Comparison of ENCODE assay signal across 9 cellular contexts in the genomic region with DNA sequence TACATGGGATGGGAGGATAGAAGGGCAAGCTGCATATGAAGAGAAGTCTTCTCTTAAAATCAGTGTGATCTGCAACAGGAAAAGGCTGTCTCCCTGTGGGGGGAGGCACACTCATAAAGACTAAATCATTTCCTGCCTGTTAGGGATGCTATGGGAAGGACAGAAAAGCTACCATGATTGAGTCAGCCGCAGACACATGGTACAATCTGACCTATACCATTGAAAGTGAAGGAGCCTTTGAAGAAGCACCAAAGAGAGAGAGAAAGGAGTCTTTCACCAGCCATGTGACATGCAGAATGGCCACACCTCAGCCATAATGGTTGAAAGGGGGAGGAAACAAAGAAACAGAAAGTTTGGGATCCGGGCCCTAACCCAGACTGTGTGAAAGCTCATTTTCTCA. TPM values are rescaled to one million over a fixed set of nuclear protein-coding genes. Genes with fewer than 3 reads are reported as not detected.
DNase-seq lines count a peak whose midpoint lies in the region; ATAC-seq and TF ChIP-seq lines count a peak whose summit lies in the region.
"Had no signal": no experiment of that assay in that cellular context is flagged by ENCODE, and none has a peak within 500 bp of the region (broad histone marks: within the 10 kb centered on the region; RNA-seq: fewer than 3 reads in every experiment).

No MANE protein-coding gene starts in this region.

- H3F3A ChIP-seq in SU-DHL-6 (ENCODE audit: insufficient read depth) = peaks cover 16% of the 10 kb centered on the region

- peak overlapping the region; percentile 61 for H3K4me2 ChIP-seq in SU-DHL-6 (ENCODE audit: low read depth, low read length, poor library complexity, severe bottlenecking)

- peaks cover 47% of the 10 kb centered on the region for H3K36me3 ChIP-seq in SU-DHL-6 (ENCODE audit: low read length)

- ATAC-seq in GM21360 (IDR thresholded peaks at IDR 0.05; ENCODE audit: unreplicated experiment) (peak; percentile 35), HG02763 (IDR thresholded peaks at IDR 0.05; ENCODE audit: unreplicated experiment) (no peak), WTC11 (no peak)

- no peaks in the 10 kb centered on the region for H3K9me3 Mint-ChIP-seq in WTC11

- H3K4me3 ChIP-seq in AG04450 (ENCODE audit: low read depth, low read length) (no peak overlapping the region), SU-DHL-6 (ENCODE audit: insufficient read depth, low read length, poor library complexity, severe bottlenecking) (no peak overlapping the region), epithelial cell of esophagus (ENCODE audit: low read length) (no peak overlapping the region), dorsolateral prefrontal cortex (no peak overlapping the region)
- H3K4me3 ChIP-seq: lung had no signal

- H3K79me2 ChIP-seq in SU-DHL-6 (ENCODE audit: insufficient read depth, low read length) = peaks cover 33% of the 10 kb centered on the region

- CTCF ChIA-PET in AG04450 (lab: Charles Lee) = no interaction called here
- CTCF ChIA-PET in WTC11 (lab: Charles Lee) = interaction anchor here (0.9 kb wide), 1 partner anchor 16 kb away, joined by 3 read pairs; no protein-coding TSS in a partner anchor

- H3K27me3 ChIP-seq in AG04450 (ENCODE audit: control insufficient read depth, insufficient read depth, low read length) = no peaks in the 10 kb centered on the region
- no peaks in the 10 kb centered on the region; the same call in 1 of the 2 replicates for H3K27me3 ChIP-seq in SU-DHL-6 (ENCODE audit: low read length)
- H3K27me3 ChIP-seq in dorsolateral prefrontal cortex = no peaks in the 10 kb centered on the region

- no peak overlapping the region for H3K9ac ChIP-seq in SU-DHL-6 (ENCODE audit: low read length)

- peaks cover 5% of the 10 kb centered on the region; the same call in 1 of the 2 replicates for H3K36me3 Mint-ChIP-seq in WTC11

- intact Hi-C loops in dorsolateral prefrontal cortex (cut with DNase I) = no loop called here

- peaks cover 4% of the 10 kb centered on the region; the same call in 1 of the 2 replicates for H3K4me1 Mint-ChIP-seq in WTC11

- DNase-seq in AG04450 (ENCODE audit: low read depth, low spot score) (peak; percentile 8), epithelial cell of esophagus (ENCODE audit: low read depth) (peak; percentile 54), mucosa of gallbladder (ENCODE audit: low spot score) (no peak), dorsolateral prefrontal cortex (no peak), WTC11 (ENCODE audit: low spot score) (no peak)

- H3K27ac Mint-ChIP-seq in WTC11 = no peak overlapping the region

- H4K20me1 ChIP-seq in SU-DHL-6 (ENCODE audit: low read depth, low read length) = peaks cover 69% of the 10 kb centered on the region

- POLR2A ChIA-PET in AG04450 (lab: Yijun Ruan, JAX) = no interaction called here
- POLR2A ChIA-PET in WTC11 (lab: Charles Lee) = no interaction called here

- no peak for TF ChIP-seq CTCF in AG04450 (IDR thresholded peaks at IDR 0.05; ENCODE audit: low read depth, low read length)
- no peak for TF ChIP-seq CTCF in SU-DHL-6 (IDR thresholded peaks at IDR 0.05; ENCODE audit: insufficient read depth, low read length, poor library complexity, severe bottlenecking)
- no peak for TF ChIP-seq CTCF in epithelial cell of esophagus (IDR thresholded peaks at IDR 0.05; ENCODE audit: insufficient read depth, low read depth, low read length, missing control alignments)
- no peak for TF ChIP-seq CTCF in dorsolateral prefrontal cortex (IDR thresholded peaks at IDR 0.05 in 54 of 56, conservative IDR thresholded peaks at IDR 0.05 in 2 of 56; ENCODE audit: low read depth in 1 of 56, partially characterized antibody in 56 of 56)
- TF ChIP-seq CTCF in WTC11 (IDR thresholded peaks at IDR 0.05) = no peak

- H3K27ac ChIP-seq in AG04450 (ENCODE audit: low read depth, low read length) (no peak overlapping the region), SU-DHL-6 (ENCODE audit: low read depth, low read length) (no peak overlapping the region), dorsolateral prefrontal cortex (peak overlapping the region in 1 of 59 donors; percentile 29)

- H3K4me3 Mint-ChIP-seq in WTC11 = no peak overlapping the region

- H3K9me3 ChIP-seq in AG04450 (ENCODE audit: control insufficient read depth, insufficient read depth, low read length) (no peaks in the 10 kb centered on the region), SU-DHL-6 (ENCODE audit: insufficient read depth, low read length) (no peaks in the 10 kb centered on the region)

- no peaks in the 10 kb centered on the region for H3K9me2 ChIP-seq in SU-DHL-6 (replicated peaks; ENCODE audit: insufficient read depth, low read length)

- no peaks in the 10 kb centered on the region for H3K27me3 Mint-ChIP-seq in WTC11 (ENCODE audit: low read depth)

- no peak overlapping the region for H2AFZ ChIP-seq in SU-DHL-6 (ENCODE audit: low read depth, low read length, severe bottlenecking)

TF ChIP-seq in WTC11, 78 proteins besides CTCF, POLR2A, EP300 and RAD21:
- TF ChIP-seq, protein P1, sequence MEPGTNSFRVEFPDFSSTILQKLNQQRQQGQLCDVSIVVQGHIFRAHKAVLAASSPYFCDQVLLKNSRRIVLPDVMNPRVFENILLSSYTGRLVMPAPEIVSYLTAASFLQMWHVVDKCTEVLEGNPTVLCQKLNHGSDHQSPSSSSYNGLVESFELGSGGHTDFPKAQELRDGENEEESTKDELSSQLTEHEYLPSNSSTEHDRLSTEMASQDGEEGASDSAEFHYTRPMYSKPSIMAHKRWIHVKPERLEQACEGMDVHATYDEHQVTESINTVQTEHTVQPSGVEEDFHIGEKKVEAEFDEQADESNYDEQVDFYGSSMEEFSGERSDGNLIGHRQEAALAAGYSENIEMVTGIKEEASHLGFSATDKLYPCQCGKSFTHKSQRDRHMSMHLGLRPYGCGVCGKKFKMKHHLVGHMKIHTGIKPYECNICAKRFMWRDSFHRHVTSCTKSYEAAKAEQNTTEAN (CRISPR knock-in tag; IDR thresholded peaks at IDR 0.05) = no peak
- TF ChIP-seq, protein P2, sequence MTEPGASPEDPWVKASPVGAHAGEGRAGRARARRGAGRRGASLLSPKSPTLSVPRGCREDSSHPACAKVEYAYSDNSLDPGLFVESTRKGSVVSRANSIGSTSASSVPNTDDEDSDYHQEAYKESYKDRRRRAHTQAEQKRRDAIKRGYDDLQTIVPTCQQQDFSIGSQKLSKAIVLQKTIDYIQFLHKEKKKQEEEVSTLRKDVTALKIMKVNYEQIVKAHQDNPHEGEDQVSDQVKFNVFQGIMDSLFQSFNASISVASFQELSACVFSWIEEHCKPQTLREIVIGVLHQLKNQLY (CRISPR knock-in tag; IDR thresholded peaks at IDR 0.05) = no peak
- no peak for TF ChIP-seq PRRX2 (CRISPR knock-in tag; IDR thresholded peaks at IDR 0.05)
- TF ChIP-seq, protein P3, sequence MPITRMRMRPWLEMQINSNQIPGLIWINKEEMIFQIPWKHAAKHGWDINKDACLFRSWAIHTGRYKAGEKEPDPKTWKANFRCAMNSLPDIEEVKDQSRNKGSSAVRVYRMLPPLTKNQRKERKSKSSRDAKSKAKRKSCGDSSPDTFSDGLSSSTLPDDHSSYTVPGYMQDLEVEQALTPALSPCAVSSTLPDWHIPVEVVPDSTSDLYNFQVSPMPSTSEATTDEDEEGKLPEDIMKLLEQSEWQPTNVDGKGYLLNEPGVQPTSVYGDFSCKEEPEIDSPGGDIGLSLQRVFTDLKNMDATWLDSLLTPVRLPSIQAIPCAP (CRISPR knock-in tag; IDR thresholded peaks at IDR 0.05) = no peak
TF ChIP-seq in WTC11: peak in this region for 0.

RNA-seq across cellular contexts. Expression of a gene that starts 29.1 kb away (rescaled TPM):
- polyA plus RNA-seq in AG04450 (2011; rRNA removed) = 61.4 and 77.0 TPM in 2 replicates
- 76.7 and 85.1 TPM in 2 replicates for polyA minus RNA-seq in AG04450 (2011; rRNA and poly(A)+ RNA removed)
- total RNA-seq in mucosa of gallbladder (122 TPM), dorsolateral prefrontal cortex (100 to 1,000 TPM; 157 to 398 (median 298) TPM), WTC11 (2021) (71.8 to 83.9 TPM (median 82.7 TPM) in 3 replicates)

Comparison
In these comparisons a context has a peak if more than half of its experiments do, and no peak if none do; other contexts are left out.
1. DNase-seq: peak in AG04450 (single experiment) and epithelial cell of esophagus (single experiment); none in mucosa of gallbladder (single experiment), dorsolateral prefrontal cortex (0 of 10) and WTC11 (single experiment).